Comparison of ENCODE assay signal across 17 cellular contexts in the genomic region with DNA sequence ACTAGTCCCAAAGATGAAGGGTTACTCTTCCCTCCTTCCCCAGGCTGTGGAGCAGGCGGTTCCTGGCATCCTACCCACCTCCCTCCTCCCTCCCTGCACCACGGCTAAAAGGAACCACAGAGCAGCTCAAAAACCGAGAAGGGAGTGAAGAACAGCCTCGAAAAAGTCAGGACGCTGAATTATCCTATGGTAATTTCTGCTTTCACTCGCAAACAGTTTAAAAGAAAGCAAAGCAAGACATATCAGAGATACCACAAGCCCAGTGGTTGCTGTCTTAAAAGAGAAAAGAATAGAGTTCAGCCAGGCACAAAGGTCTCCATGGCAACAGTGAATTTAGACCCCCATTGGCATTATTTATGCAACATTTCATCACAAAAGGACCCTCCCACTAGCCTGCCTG.
DNase-seq lines count a peak whose midpoint lies in the region; ATAC-seq, FAIRE-seq and TF ChIP-seq lines count a peak whose summit lies in the region.
"Had no signal": no experiment of that assay in that cellular context is flagged by ENCODE, and none has a peak within 500 bp of the region (broad histone marks: within the 10 kb centered on the region; RNA-seq: fewer than 3 reads in every experiment).

No MANE protein-coding gene starts in this region.

- no peak overlapping the region for H4K8ac ChIP-seq in mesenchymal stem cell (ENCODE audit: low read length)

- no peaks in the 10 kb centered on the region for H3K36me3 ChIP-seq in heart right ventricle
- H3K36me3 ChIP-seq in duodenal mucosa (ENCODE audit: control insufficient read depth in 1 of 2, insufficient read depth in 2 of 2, low read length in 2 of 2) = no peaks in the 10 kb centered on the region
- H3K36me3 ChIP-seq in mesenchymal stem cell (ENCODE audit: control insufficient read depth in 1 of 2, insufficient read depth in 2 of 2, low read depth in 1 of 2, low read length in 2 of 2) = no peaks in the 10 kb centered on the region
- no peaks in the 10 kb centered on the region for H3K36me3 ChIP-seq in kidney (ENCODE audit: control insufficient read depth in 1 of 2, insufficient read depth in 2 of 2, low read length in 2 of 2)
- H3K36me3 ChIP-seq: lower lobe of right lung, sigmoid colon, tibial artery, WERI-Rb-1 had no signal

- DNase-seq in heart right ventricle (peak; percentile 11 to 12), Right ventricle myocardium superior (no peak), mesenchymal stem cell (no peak), superior temporal gyrus (ENCODE audit: extremely low spot score) (peak; percentile 87), GF-D8 (lab: John Stamatoyannopoulos, UW) (no peak), kidney (no peak)
- DNase-seq: activated T-cell treated with anti-CD3 and anti-CD28 coated beads, Interleukin-2, amount 50 U/mL, for 4 hours; DMS 273 treated with DMSO at 0.1 percent for 48 hours; lower lobe of right lung; NCI-H510A; SIG-M5; sigmoid colon; tibial artery; WERI-Rb-1 had no signal

- no peak overlapping the region for H3K4ac ChIP-seq in mesenchymal stem cell (ENCODE audit: low read depth in 1 of 2, low read length in 2 of 2)

- no peak overlapping the region for H2AK5ac ChIP-seq in mesenchymal stem cell (ENCODE audit: low read length, severe bottlenecking)

- no peak overlapping the region for H2AFZ ChIP-seq in mesenchymal stem cell (ENCODE audit: low read depth, low read length)

- no peak overlapping the region for H4K91ac ChIP-seq in mesenchymal stem cell (ENCODE audit: low read length)

- ATAC-seq in heart right ventricle (peak in 3 of 8 donors; percentile 39 to 76 (median 42)), Right ventricle myocardium superior (ENCODE audit: poor library complexity) (no peak), HG02884 (IDR thresholded peaks at IDR 0.05; ENCODE audit: unreplicated experiment) (no peak)
- ATAC-seq: activated T-cell treated with anti-CD3 and anti-CD28 coated beads, Interleukin-2, amount 50 U/mL, for 4 hours; lower lobe of right lung had no signal

- no peak overlapping the region for H2BK120ac ChIP-seq in mesenchymal stem cell (ENCODE audit: low read depth, low read length)

- H3K79me1 ChIP-seq in mesenchymal stem cell (replicated peaks; ENCODE audit: low read length, poor library complexity, severe bottlenecking) = no peaks in the 10 kb centered on the region

- no peak overlapping the region for H2BK12ac ChIP-seq in mesenchymal stem cell (ENCODE audit: low read length in 2 of 2)

- no peak overlapping the region for H3K14ac ChIP-seq in mesenchymal stem cell (ENCODE audit: low read length in 2 of 2)

- H3K9me3 ChIP-seq in heart right ventricle (no peaks in the 10 kb centered on the region), duodenal mucosa (ENCODE audit: control insufficient read depth in 1 of 2, low read length in 2 of 2) (no peaks in the 10 kb centered on the region), mesenchymal stem cell (ENCODE audit: control insufficient read depth, low read length) (no peaks in the 10 kb centered on the region), kidney (ENCODE audit: control insufficient read depth in 1 of 2, low read length in 2 of 2) (no peaks in the 10 kb centered on the region)
- H3K9me3 ChIP-seq: lower lobe of right lung, sigmoid colon, tibial artery had no signal

- intact Hi-C loops in heart right ventricle (cut with DNase I) = no loop called here
- intact Hi-C loops in Right ventricle myocardium superior (cut with DNase I) = no loop called here
- intact Hi-C loops in kidney (cut with DNase I) = no loop called here

- H2BK15ac ChIP-seq in mesenchymal stem cell (ENCODE audit: low read depth, poor library complexity, severe bottlenecking) = no peak overlapping the region

- no peak overlapping the region for H3K23ac ChIP-seq in mesenchymal stem cell (ENCODE audit: low read length in 2 of 2)

- no peak overlapping the region for H3K18ac ChIP-seq in mesenchymal stem cell (ENCODE audit: low read depth in 1 of 2, low read length in 2 of 2)

- TF ChIP-seq CTCF in heart right ventricle (IDR thresholded peaks at IDR 0.05) = no peak
- TF ChIP-seq CTCF in kidney (IDR thresholded peaks at IDR 0.05; ENCODE audit: borderline replicate concordance, extremely low read depth, insufficient read depth) = no peak

- H3K27me3 ChIP-seq in heart right ventricle = no peaks in the 10 kb centered on the region
- H3K27me3 ChIP-seq in duodenal mucosa (ENCODE audit: control insufficient read depth in 1 of 2, insufficient read depth in 2 of 2, low read length in 2 of 2) = no peaks in the 10 kb centered on the region
- no peaks in the 10 kb centered on the region for H3K27me3 ChIP-seq in mesenchymal stem cell (ENCODE audit: control insufficient read depth in 1 of 2, insufficient read depth in 1 of 2, low read length in 2 of 2)
- H3K27me3 ChIP-seq: sigmoid colon, tibial artery had no signal

- WGBS in heart right ventricle, 2 donors = 20 to 27% methylated on average over 6 of the region's 6 CpGs
- 28% methylated on average over 4 of the region's 6 CpGs for WGBS in mesenchymal stem cell

- H3K4me1 ChIP-seq in heart right ventricle (peaks cover 0 to 7% (median 0%) of the 10 kb centered on the region in 9 donors), duodenal mucosa (ENCODE audit: control insufficient read depth in 1 of 2, insufficient read depth in 2 of 2, low read length in 2 of 2) (no peaks in the 10 kb centered on the region), mesenchymal stem cell (ENCODE audit: control insufficient read depth, insufficient read depth, low read depth, low read length) (no peaks in the 10 kb centered on the region), kidney (ENCODE audit: control insufficient read depth in 1 of 2, insufficient read depth in 1 of 2, low read depth in 1 of 2, low read length in 2 of 2) (no peaks in the 10 kb centered on the region)
- H3K4me1 ChIP-seq: lower lobe of right lung, sigmoid colon, tibial artery had no signal

- H3K27ac ChIP-seq in heart right ventricle (no peak overlapping the region), duodenal mucosa (ENCODE audit: low read depth, low read length) (peak overlapping the region; percentile 6), mesenchymal stem cell (ENCODE audit: low read length, poor library complexity, severe bottlenecking) (no peak overlapping the region), kidney (ENCODE audit: low read depth in 2 of 2, low read length in 2 of 2) (no peak overlapping the region)
- H3K27ac ChIP-seq: lower lobe of right lung, sigmoid colon, tibial artery, WERI-Rb-1 had no signal

- peak overlapping the region in 2 of 10 donors; percentile 31 to 32 for H3K4me3 ChIP-seq in heart right ventricle
- H3K4me3 ChIP-seq in duodenal mucosa (ENCODE audit: low read depth in 1 of 2, low read length in 2 of 2) = peak overlapping the region; percentile 20 to 43
- peak overlapping the region in 1 of 2 experiments; percentile 29 for H3K4me3 ChIP-seq in mesenchymal stem cell (ENCODE audit: insufficient read depth in 1 of 2, low read depth in 1 of 2, low read length in 2 of 2)
- H3K4me3 ChIP-seq in kidney (ENCODE audit: low read length in 2 of 2) = no peak overlapping the region
- H3K4me3 ChIP-seq: lower lobe of right lung, tibial artery had no signal

- FAIRE-seq in kidney (lab: Jason Lieb, UNC) = no peak
- FAIRE-seq: bronchial epithelial cell had no signal

- H3K4me2 ChIP-seq in mesenchymal stem cell (ENCODE audit: low read length, poor library complexity, severe bottlenecking) = no peak overlapping the region

- H3K9ac ChIP-seq in duodenal mucosa (ENCODE audit: low read depth in 1 of 2, low read length in 2 of 2) (no peak overlapping the region), mesenchymal stem cell (ENCODE audit: low read length) (peak overlapping the region; percentile 58), kidney (ENCODE audit: low read length in 2 of 2) (no peak overlapping the region)

- no peak overlapping the region for H2BK5ac ChIP-seq in mesenchymal stem cell (ENCODE audit: low read depth, low read length, poor library complexity, severe bottlenecking)

Comparison
In these comparisons a context has a peak if more than half of its experiments do, and no peak if none do; other contexts are left out.
1. DNase-seq: peak in heart right ventricle (2 of 2) and superior temporal gyrus (single experiment); none in Right ventricle myocardium superior (single experiment), mesenchymal stem cell (single experiment), GF-D8 (single experiment) and kidney (single experiment).
2. H3K4me3 ChIP-seq: peak in duodenal mucosa (2 of 2); none in kidney (0 of 2).